ENCODE assay signal across 1 cellular context in genomic region chr11:3834349-3835099, GRCh38.
TF ChIP-seq lines count a peak whose summit lies in the region.

No MANE protein-coding gene starts in this region.

TF ChIP-seq in K562, 482 proteins besides CTCF, POLR2A, EP300 and RAD21 (continued from another document):
- no peak for TF ChIP-seq RREB1 (CRISPR knock-in tag; IDR thresholded peaks at IDR 0.05)
- 0 out of 2 replicates have a peak, but pooled peaks have one; percentile 35 for TF ChIP-seq FOXM1 (IDR thresholded peaks at IDR 0.05; ENCODE audit: low read depth)
- no peak for TF ChIP-seq FOXM1 (CRISPR knock-in tag; IDR thresholded peaks at IDR 0.05; ENCODE audit: low read depth)
- no peak for TF ChIP-seq SRSF1 (IDR thresholded peaks at IDR 0.05; ENCODE audit: low read depth, low read length)
- TF ChIP-seq ZNF740 (CRISPR knock-in tag; IDR thresholded peaks at IDR 0.05): peak; percentile 36; the same call in 1 of the 2 replicates
- TF ChIP-seq ZNF740 (tag; IDR thresholded peaks at IDR 0.05): peak in 1 of 2 experiments; percentile 32; a peak in 1 of 4 replicates
- TF ChIP-seq VEZF1 (CRISPR knock-in tag; IDR thresholded peaks at IDR 0.05): peak; percentile 80
- TF ChIP-seq RNF2 (IDR thresholded peaks at IDR 0.05): peak; percentile 99
- 0 out of 2 replicates have a peak, but pooled peaks have one; percentile 17 for TF ChIP-seq LCOR (CRISPR knock-in tag; IDR thresholded peaks at IDR 0.05)
- TF ChIP-seq ZSCAN32 (CRISPR knock-in tag; IDR thresholded peaks at IDR 0.05): 0 out of 2 replicates have a peak, but pooled peaks have one; percentile 71
- no peak for TF ChIP-seq SMARCA5 (IDR thresholded peaks at IDR 0.05)
- no peak for TF ChIP-seq SRSF7 (optimal IDR thresholded peaks at IDR 0.05; ENCODE audit: low read depth, low read length)
- peak; percentile 69 for TF ChIP-seq TEAD4 (IDR thresholded peaks at IDR 0.05; ENCODE audit: low read length)
- TF ChIP-seq TEAD4 (CRISPR knock-in tag; IDR thresholded peaks at IDR 0.05; ENCODE audit: borderline replicate concordance): no peak
- TF ChIP-seq ZFX (CRISPR knock-in tag; IDR thresholded peaks at IDR 0.05): peak; percentile 63
- no peak for TF ChIP-seq ZNF551 (CRISPR knock-in tag; IDR thresholded peaks at IDR 0.05)
- TF ChIP-seq MED1 (CRISPR knock-in tag; IDR thresholded peaks at IDR 0.05; ENCODE audit: borderline replicate concordance): no peak
- peak; percentile 87 for TF ChIP-seq SMARCA4 (IDR thresholded peaks at IDR 0.05)
- no peak for TF ChIP-seq SP2 (IDR thresholded peaks at IDR 0.05; ENCODE audit: extremely low read depth, low read depth, low read length, poor library complexity, severe bottlenecking)
TF ChIP-seq in K562: peak in this region for 169.
